In genomic region chr6:129747588-129748112, GRCh38 we compare ENCODE assay signal across 1 cellular context.
TF ChIP-seq lines count a peak whose summit lies in the region.

No MANE protein-coding gene starts in this region.

TF ChIP-seq in HepG2, 621 proteins besides CTCF, POLR2A, EP300 and RAD21:
- TF ChIP-seq ZBTB40 (IDR thresholded peaks at IDR 0.05) (peak; percentile 92), ZBTB40 (CRISPR knock-in tag; IDR thresholded peaks at IDR 0.05) (no peak), EHMT2 (IDR thresholded peaks at IDR 0.05; ENCODE audit: borderline replicate concordance, low read depth, low read length) (no peak)
TF ChIP-seq in HepG2: peak in this region for 1.
